In genomic region chr6:127266892-127267741, GRCh38 we compare ENCODE assay signal across 1 cellular context.
TF ChIP-seq lines count a peak whose summit lies in the region.

No MANE protein-coding gene starts in this region.

TF ChIP-seq in HepG2, 621 proteins besides CTCF, POLR2A, EP300 and RAD21 (continued from another document and continues in another):
- TF ChIP-seq, protein P1, sequence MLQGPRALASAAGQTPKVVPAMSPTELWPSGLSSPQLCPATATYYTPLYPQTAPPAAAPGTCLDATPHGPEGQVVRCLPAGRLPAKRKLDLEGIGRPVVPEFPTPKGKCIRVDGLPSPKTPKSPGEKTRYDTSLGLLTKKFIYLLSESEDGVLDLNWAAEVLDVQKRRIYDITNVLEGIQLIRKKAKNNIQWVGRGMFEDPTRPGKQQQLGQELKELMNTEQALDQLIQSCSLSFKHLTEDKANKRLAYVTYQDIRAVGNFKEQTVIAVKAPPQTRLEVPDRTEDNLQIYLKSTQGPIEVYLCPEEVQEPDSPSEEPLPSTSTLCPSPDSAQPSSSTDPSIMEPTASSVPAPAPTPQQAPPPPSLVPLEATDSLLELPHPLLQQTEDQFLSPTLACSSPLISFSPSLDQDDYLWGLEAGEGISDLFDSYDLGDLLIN (CRISPR knock-in tag; IDR thresholded peaks at IDR 0.05; ENCODE audit: borderline replicate concordance): no peak
- TF ChIP-seq HDAC6 (IDR thresholded peaks at IDR 0.05; ENCODE audit: low read depth, low read length) (no peak), ZFYVE20 (CRISPR knock-in tag; IDR thresholded peaks at IDR 0.05; ENCODE audit: borderline replicate concordance, low read depth) (0 out of 2 replicates have a peak, but pooled peaks have one; percentile 65), ETS1 (CRISPR knock-in tag; IDR thresholded peaks at IDR 0.05) (0 out of 2 replicates have a peak, but pooled peaks have one; percentile 82), SRY (CRISPR knock-in tag; IDR thresholded peaks at IDR 0.05) (peak; percentile 84), ZNF772 (CRISPR knock-in tag; IDR thresholded peaks at IDR 0.05) (peak; percentile 85), ZNF512B (CRISPR knock-in tag; IDR thresholded peaks at IDR 0.05; ENCODE audit: borderline replicate concordance) (no peak; the same call in 1 of the 2 replicates), CEBPB (IDR thresholded peaks at IDR 0.05; ENCODE audit: borderline replicate concordance, low read depth, low read length) (no peak), CBX5 (CRISPR knock-in tag; IDR thresholded peaks at IDR 0.05; ENCODE audit: borderline replicate concordance) (no peak; the same call in 1 of the 2 replicates), TARDBP (CRISPR knock-in tag; IDR thresholded peaks at IDR 0.05) (peak; percentile 63), ZNF564 (CRISPR knock-in tag; IDR thresholded peaks at IDR 0.05) (peak; percentile 50), FOXP1 (IDR thresholded peaks at IDR 0.05) (no peak), FOXP1 (CRISPR knock-in tag; IDR thresholded peaks at IDR 0.05) (no peak), SP4 (CRISPR knock-in tag; IDR thresholded peaks at IDR 0.05) (peak; percentile 53; the same call in 1 of the 2 replicates), NFKBIZ (CRISPR knock-in tag; IDR thresholded peaks at IDR 0.05) (0 out of 2 replicates have a peak, but pooled peaks have one; percentile 65), MYNN (CRISPR knock-in tag; IDR thresholded peaks at IDR 0.05; ENCODE audit: low read depth) (no peak), PATZ1 (CRISPR knock-in tag; IDR thresholded peaks at IDR 0.05) (peak; percentile 39; the same call in 1 of the 2 replicates), BRF2 (CRISPR knock-in tag; IDR thresholded peaks at IDR 0.05) (peak; percentile 72; the same call in 1 of the 2 replicates), SIX1 (CRISPR knock-in tag; IDR thresholded peaks at IDR 0.05; ENCODE audit: borderline replicate concordance) (0 out of 2 replicates have a peak, but pooled peaks have one; percentile 4), DMTF1 (CRISPR knock-in tag; IDR thresholded peaks at IDR 0.05) (no peak), PCBP2 (optimal IDR thresholded peaks at IDR 0.05; ENCODE audit: low read depth, low read length, poor library complexity, severe bottlenecking) (no peak), ZFP90 (CRISPR knock-in tag; IDR thresholded peaks at IDR 0.05; ENCODE audit: borderline replicate concordance) (peak; percentile 71), ZNF235 (CRISPR knock-in tag; IDR thresholded peaks at IDR 0.05; ENCODE audit: borderline replicate concordance) (0 out of 2 replicates have a peak, but pooled peaks have one; percentile 67), ZNF274 (CRISPR knock-in tag; IDR thresholded peaks at IDR 0.05) (peak; percentile 94), ZNF543 (CRISPR knock-in tag; IDR thresholded peaks at IDR 0.05) (peak; percentile 89), ZNF33A (CRISPR knock-in tag; IDR thresholded peaks at IDR 0.05; ENCODE audit: borderline replicate concordance) (no peak), ZSCAN5A (CRISPR knock-in tag; IDR thresholded peaks at IDR 0.05; ENCODE audit: borderline replicate concordance) (peak; percentile 90; the same call in 1 of the 2 replicates), ZNF432 (CRISPR knock-in tag; IDR thresholded peaks at IDR 0.05; ENCODE audit: borderline replicate concordance) (peak; percentile 76; the same call in 1 of the 2 replicates), ZNF567 (CRISPR knock-in tag; IDR thresholded peaks at IDR 0.05; ENCODE audit: borderline replicate concordance) (no peak), JARID2 (CRISPR knock-in tag; IDR thresholded peaks at IDR 0.05; ENCODE audit: insufficient replicate concordance) (peak; percentile 54), PITX1 (CRISPR knock-in tag; IDR thresholded peaks at IDR 0.05) (no peak), FOSL2 (CRISPR knock-in tag; IDR thresholded peaks at IDR 0.05) (no peak), HCFC1 (IDR thresholded peaks at IDR 0.05; ENCODE audit: low read depth, low read length) (no peak), JUND (CRISPR knock-in tag; IDR thresholded peaks at IDR 0.05) (peak; percentile 63), ZNF558 (CRISPR knock-in tag; IDR thresholded peaks at IDR 0.05; ENCODE audit: borderline replicate concordance) (peak; percentile 91; the same call in 1 of the 2 replicates), ZNF501 (CRISPR knock-in tag; IDR thresholded peaks at IDR 0.05) (peak; percentile 81; the same call in 1 of the 2 replicates), MIXL1 (CRISPR knock-in tag; IDR thresholded peaks at IDR 0.05) (0 out of 2 replicates have a peak, but pooled peaks have one; percentile 11)
- TF ChIP-seq, protein P2, sequence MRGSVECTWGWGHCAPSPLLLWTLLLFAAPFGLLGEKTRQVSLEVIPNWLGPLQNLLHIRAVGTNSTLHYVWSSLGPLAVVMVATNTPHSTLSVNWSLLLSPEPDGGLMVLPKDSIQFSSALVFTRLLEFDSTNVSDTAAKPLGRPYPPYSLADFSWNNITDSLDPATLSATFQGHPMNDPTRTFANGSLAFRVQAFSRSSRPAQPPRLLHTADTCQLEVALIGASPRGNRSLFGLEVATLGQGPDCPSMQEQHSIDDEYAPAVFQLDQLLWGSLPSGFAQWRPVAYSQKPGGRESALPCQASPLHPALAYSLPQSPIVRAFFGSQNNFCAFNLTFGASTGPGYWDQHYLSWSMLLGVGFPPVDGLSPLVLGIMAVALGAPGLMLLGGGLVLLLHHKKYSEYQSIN (CRISPR knock-in tag; IDR thresholded peaks at IDR 0.05; ENCODE audit: borderline replicate concordance): no peak
- TF ChIP-seq, protein P3, sequence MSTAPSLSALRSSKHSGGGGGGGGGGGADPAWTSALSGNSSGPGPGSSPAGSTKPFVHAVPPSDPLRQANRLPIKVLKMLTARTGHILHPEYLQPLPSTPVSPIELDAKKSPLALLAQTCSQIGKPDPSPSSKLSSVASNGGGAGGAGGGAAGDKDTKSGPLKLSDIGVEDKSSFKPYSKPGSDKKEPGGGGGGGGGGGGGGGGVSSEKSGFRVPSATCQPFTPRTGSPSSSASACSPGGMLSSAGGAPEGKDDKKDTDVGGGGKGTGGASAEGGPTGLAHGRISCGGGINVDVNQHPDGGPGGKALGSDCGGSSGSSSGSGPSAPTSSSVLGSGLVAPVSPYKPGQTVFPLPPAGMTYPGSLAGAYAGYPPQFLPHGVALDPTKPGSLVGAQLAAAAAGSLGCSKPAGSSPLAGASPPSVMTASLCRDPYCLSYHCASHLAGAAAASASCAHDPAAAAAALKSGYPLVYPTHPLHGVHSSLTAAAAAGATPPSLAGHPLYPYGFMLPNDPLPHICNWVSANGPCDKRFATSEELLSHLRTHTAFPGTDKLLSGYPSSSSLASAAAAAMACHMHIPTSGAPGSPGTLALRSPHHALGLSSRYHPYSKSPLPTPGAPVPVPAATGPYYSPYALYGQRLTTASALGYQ (CRISPR knock-in tag; IDR thresholded peaks at IDR 0.05): no peak
- TF ChIP-seq, protein P4, sequence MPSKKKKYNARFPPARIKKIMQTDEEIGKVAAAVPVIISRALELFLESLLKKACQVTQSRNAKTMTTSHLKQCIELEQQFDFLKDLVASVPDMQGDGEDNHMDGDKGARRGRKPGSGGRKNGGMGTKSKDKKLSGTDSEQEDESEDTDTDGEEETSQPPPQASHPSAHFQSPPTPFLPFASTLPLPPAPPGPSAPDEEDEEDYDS (CRISPR knock-in tag; IDR thresholded peaks at IDR 0.05): 0 out of 2 replicates have a peak, but pooled peaks have one; percentile 7
- TF ChIP-seq, protein P5, sequence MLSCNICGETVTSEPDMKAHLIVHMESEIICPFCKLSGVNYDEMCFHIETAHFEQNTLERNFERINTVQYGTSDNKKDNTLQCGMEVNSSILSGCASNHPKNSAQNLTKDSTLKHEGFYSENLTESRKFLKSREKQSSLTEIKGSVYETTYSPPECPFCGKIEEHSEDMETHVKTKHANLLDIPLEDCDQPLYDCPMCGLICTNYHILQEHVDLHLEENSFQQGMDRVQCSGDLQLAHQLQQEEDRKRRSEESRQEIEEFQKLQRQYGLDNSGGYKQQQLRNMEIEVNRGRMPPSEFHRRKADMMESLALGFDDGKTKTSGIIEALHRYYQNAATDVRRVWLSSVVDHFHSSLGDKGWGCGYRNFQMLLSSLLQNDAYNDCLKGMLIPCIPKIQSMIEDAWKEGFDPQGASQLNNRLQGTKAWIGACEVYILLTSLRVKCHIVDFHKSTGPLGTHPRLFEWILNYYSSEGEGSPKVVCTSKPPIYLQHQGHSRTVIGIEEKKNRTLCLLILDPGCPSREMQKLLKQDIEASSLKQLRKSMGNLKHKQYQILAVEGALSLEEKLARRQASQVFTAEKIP (CRISPR knock-in tag; IDR thresholded peaks at IDR 0.05; ENCODE audit: borderline replicate concordance): no peak
